In genomic region chr2:231677632-231678104, GRCh38 we compare ENCODE assay signal across 8 cellular contexts. TPM values are rescaled to one million over a fixed set of nuclear protein-coding genes. Genes with fewer than 3 reads are reported as not detected.
DNase-seq lines count a peak whose midpoint lies in the region; ATAC-seq and TF ChIP-seq lines count a peak whose summit lies in the region.

No MANE protein-coding gene starts in this region.

- DNase-seq in CD4-positive, alpha-beta T cell: peak; percentile 77 to 85 (median 79)
- peak; percentile 70 for DNase-seq in NCI-H774 (lab: John Stamatoyannopoulos, UW)
- DNase-seq in activated CD4-positive, alpha-beta T cell treated with anti-CD3 and anti-CD28 coated beads, Interleukin-2, amount 50 U/mL, for 24 hours (ENCODE audit: low read depth in 1 of 2, low spot score in 1 of 2): peak; percentile 73 to 77
- DNase-seq in dermis microvascular lymphatic vessel endothelial cell (ENCODE audit: low read depth in 2 of 2): peak; percentile 77 to 86
- peak; percentile 81 to 90 for DNase-seq in lung microvascular endothelial cell (ENCODE audit: low read depth in 2 of 2)
- DNase-seq in stimulated activated CD8-positive, alpha-beta memory T cell treated with anti-CD3 and anti-CD28 coated beads, Interleukin-15, amount 100 ng/mL, for 48 hours (ENCODE audit: low read depth in 2 of 2): peak; percentile 50 to 69

- H3K9me3 Mint-ChIP-seq in CD4-positive, alpha-beta T cell: no peaks in the 10 kb centered on the region

- H3K36me3 Mint-ChIP-seq in CD4-positive, alpha-beta T cell (ENCODE audit: low read depth): no peaks in the 10 kb centered on the region

- H3K4me3 Mint-ChIP-seq in CD4-positive, alpha-beta T cell: no peak overlapping the region

- H3K9me3 ChIP-seq in CD4-positive, alpha-beta T cell (ENCODE audit: control insufficient read depth, low read length): no peaks in the 10 kb centered on the region

- no peak overlapping the region for H3K27ac ChIP-seq in CD4-positive, alpha-beta T cell (ENCODE audit: low read depth, low read length)

- TF ChIP-seq CTCF in CD4-positive, alpha-beta T cell (IDR thresholded peaks at IDR 0.05): peak; percentile 81

- H3K4me1 Mint-ChIP-seq in CD4-positive, alpha-beta T cell (ENCODE audit: low read depth): peaks cover 5% of the 10 kb centered on the region

- POLR2A ChIA-PET in CD4-positive, alpha-beta T cell (lab: Charles Lee): interaction anchor here (1.0 to 4.0 kb wide), 6 partner anchors 16 to 65 kb away, joined by 3 to 62 read pairs (median 10); partner anchors contain the start of gene PTMA

- H3K27me3 ChIP-seq in CD4-positive, alpha-beta T cell (ENCODE audit: control insufficient read depth, insufficient read depth, low read length): peaks cover 13% of the 10 kb centered on the region

- peak; percentile 92 for ATAC-seq in CD4-positive, alpha-beta T cell (ENCODE audit: poor library complexity)
- ATAC-seq in HG03097 (IDR thresholded peaks at IDR 0.05; ENCODE audit: low FRiP score, unreplicated experiment) (peak; percentile 28), HG02763 (IDR thresholded peaks at IDR 0.05; ENCODE audit: unreplicated experiment) (no peak)

- intact Hi-C loops in CD4-positive, alpha-beta T cell (cut with DNase I, micrococcal nuclease): loop anchor here (1.0 to 10.0 kb wide), 7 partner anchors 10 to 637 kb away; no protein-coding TSS in a partner anchor

- H3K27me3 Mint-ChIP-seq in CD4-positive, alpha-beta T cell: peaks cover 18% of the 10 kb centered on the region

- CTCF ChIA-PET in CD4-positive, alpha-beta T cell (lab: Charles Lee): interaction anchor here (0.6 to 5.2 kb wide), 19 partner anchors 9 to 109 kb away, joined by 3 to 122 read pairs (median 5); partner anchors contain the start of genes COPS7B and PTMA

- no peak overlapping the region for H3K27ac Mint-ChIP-seq in CD4-positive, alpha-beta T cell

RNA-seq across cellular contexts. Expression of gene PTMA, which starts 30.7 kb away (rescaled TPM):
- total RNA-seq in CD4-positive, alpha-beta T cell: 1,000 to 10,000 TPM; 1,546 to 1,586 TPM
- total RNA-seq in dermis microvascular lymphatic vessel endothelial cell (712 and 977 TPM in 2 replicates), lung microvascular endothelial cell (822 and 928 TPM in 2 replicates)
